In the genomic region with DNA sequence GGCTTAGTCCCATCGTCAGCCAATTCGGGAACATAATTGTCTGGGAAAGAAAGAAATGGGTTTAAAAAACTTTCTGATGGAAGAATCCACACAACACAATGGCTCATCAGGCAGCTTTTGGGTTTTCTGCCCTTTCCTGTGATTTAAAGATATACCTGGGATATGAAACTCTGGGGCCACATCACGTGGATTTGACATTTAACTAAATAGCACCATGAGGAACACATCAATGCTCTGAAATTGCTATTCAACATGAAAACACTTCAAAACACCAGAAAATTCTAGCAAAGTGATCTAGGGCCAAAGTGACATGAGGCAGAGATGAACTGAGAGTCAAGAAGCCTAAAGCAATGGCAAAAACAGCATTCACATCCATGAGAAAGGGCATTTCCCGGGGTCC, we compare ENCODE assay signal across 27 cellular contexts.
"Had no signal": no experiment of that assay in that cellular context is flagged by ENCODE, and none has a peak within 500 bp of the region (broad histone marks: within the 10 kb centered on the region; RNA-seq: fewer than 3 reads in every experiment).

No MANE protein-coding gene starts in this region.

- H3K4me1 ChIP-seq: colonic mucosa, esophagus muscularis mucosa, foreskin keratinocyte, gastrocnemius medialis, gastroesophageal sphincter, heart right ventricle had no signal

- H3K36me3 ChIP-seq: colonic mucosa, esophagus muscularis mucosa, esophagus squamous epithelium, gastrocnemius medialis, gastroesophageal sphincter, heart left ventricle, heart right ventricle had no signal

- H3K4me3 ChIP-seq: colonic mucosa, coronary artery, dorsolateral prefrontal cortex, esophagus muscularis mucosa, esophagus squamous epithelium, gastrocnemius medialis, gastroesophageal sphincter, heart left ventricle, heart right ventricle had no signal

- H3K27me3 ChIP-seq: colonic mucosa, dorsolateral prefrontal cortex, esophagus muscularis mucosa, esophagus squamous epithelium, foreskin keratinocyte, gastrocnemius medialis, gastroesophageal sphincter, heart left ventricle, heart right ventricle had no signal

- ATAC-seq: effector memory CD8-positive, alpha-beta T cell; esophagus mucosa; foreskin keratinocyte; gastrocnemius medialis; gastroesophageal sphincter; heart left ventricle; heart right ventricle had no signal

- H3K27ac ChIP-seq: colonic mucosa, coronary artery, dorsolateral prefrontal cortex, epithelial cell of prostate, esophagus muscularis mucosa, esophagus squamous epithelium, foreskin keratinocyte, gastrocnemius medialis, gastroesophageal sphincter, heart left ventricle, heart right ventricle had no signal

- DNase-seq: colonic mucosa; cortex of kidney; dermis blood vessel endothelial cell; dorsolateral prefrontal cortex; effector CD4-positive, alpha-beta T cell; effector CD8-positive, alpha-beta T cell; effector memory CD4-positive, alpha-beta T cell; effector memory CD8-positive, alpha-beta T cell; endodermal cell; erythroblast; esophagus squamous epithelium; foreskin fibroblast; foreskin keratinocyte; foreskin melanocyte; gastrocnemius medialis; glutamatergic neuron; heart left ventricle; heart right ventricle had no signal

- H3K9me3 ChIP-seq: colonic mucosa, esophagus squamous epithelium, gastroesophageal sphincter had no signal

- FAIRE-seq: colon, endometrium, endothelial cell of umbilical vein, frontal cortex had no signal
